ENCODE assay signal across 14 cellular contexts in genomic region chr1:19967808-19968207, GRCh38. TPM values are rescaled to one million over a fixed set of nuclear protein-coding genes. Genes with fewer than 3 reads are reported as not detected.
"Had no signal": no experiment of that assay in that cellular context is flagged by ENCODE, and none has a peak within 500 bp of the region (broad histone marks: within the 10 kb centered on the region; RNA-seq: fewer than 3 reads in every experiment).

No MANE protein-coding gene starts in this region.

- H3K4me3 ChIP-seq: smooth muscle cell had no signal

- H3K4me2 ChIP-seq: smooth muscle cell had no signal

- ATAC-seq: activated CD4-positive, CD25-positive, alpha-beta regulatory T cell treated with anti-CD3 and anti-CD28 coated beads, Interleukin-2, amount 50 U/mL, for 24 hours; natural killer cell had no signal

- DNase-seq: activated CD4-positive, alpha-beta memory T cell treated with anti-CD3 and anti-CD28 coated beads for 36 hours; activated naive CD8-positive, alpha-beta T cell treated with anti-CD3 and anti-CD28 coated beads, Interleukin-2, amount 10 ng/mL, durations not matched to agents 7 days and 5 days; activated T-cell treated with anti-CD3 and anti-CD28 coated beads, Interleukin-2, amount 50 U/mL, for 48 hours; anterior cingulate cortex; hypothalamus; kidney glomerular epithelial cell; natural killer cell; SW 1271; trophoblast cell had no signal

RNA-seq across cellular contexts. Expression of gene PLA2G2A, which starts 11.6 kb away (rescaled TPM):
- total RNA-seq: activated CD4-positive, alpha-beta memory T cell treated with anti-CD3 and anti-CD28 coated beads for 36 hours; activated naive CD8-positive, alpha-beta T cell treated with anti-CD3 and anti-CD28 coated beads, Interleukin-2, amount 10 ng/mL, durations not matched to agents 7 days and 5 days; fibroblast of lung; lung microvascular endothelial cell; natural killer cell; pulmonary artery endothelial cell had no signal
- polyA plus RNA-seq: fibroblast of lung had no signal

RNA-seq across cellular contexts. Expression of gene PLA2G2E, which starts 44.4 kb away (rescaled TPM):
- total RNA-seq: activated CD4-positive, alpha-beta memory T cell treated with anti-CD3 and anti-CD28 coated beads for 36 hours; activated naive CD8-positive, alpha-beta T cell treated with anti-CD3 and anti-CD28 coated beads, Interleukin-2, amount 10 ng/mL, durations not matched to agents 7 days and 5 days; fibroblast of lung; lung microvascular endothelial cell; natural killer cell; pulmonary artery endothelial cell; smooth muscle cell had no signal
- polyA plus RNA-seq: fibroblast of lung, smooth muscle cell had no signal
